Comparison of ENCODE assay signal across 19 cellular contexts in the genomic region with DNA sequence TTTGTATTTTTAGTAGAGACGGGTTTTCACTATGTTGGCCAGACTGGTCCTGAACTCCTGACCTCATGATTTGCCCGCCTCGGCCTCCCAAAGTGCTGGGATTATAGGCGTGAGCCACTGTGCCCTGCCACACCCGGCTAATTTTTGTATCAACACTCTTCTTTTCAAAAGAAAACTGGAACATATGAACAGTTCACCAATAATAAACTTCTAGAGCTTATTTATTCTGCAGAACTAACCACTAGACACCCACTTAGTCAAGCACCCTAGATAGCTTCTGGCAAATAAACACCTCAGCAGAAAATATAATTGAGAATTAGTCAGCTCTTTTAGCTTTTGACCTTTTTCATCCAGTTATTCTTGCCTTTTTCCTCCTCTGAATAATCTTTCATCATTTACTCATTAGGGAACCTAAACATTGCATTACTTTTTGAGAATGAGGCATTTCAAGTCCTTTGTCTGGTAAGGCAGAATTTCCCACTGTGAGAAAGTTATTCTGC. TPM values are rescaled to one million over a fixed set of nuclear protein-coding genes. Genes with fewer than 3 reads are reported as not detected.
DNase-seq lines count a peak whose midpoint lies in the region; ATAC-seq and TF ChIP-seq lines count a peak whose summit lies in the region.
"Had no signal": no experiment of that assay in that cellular context is flagged by ENCODE, and none has a peak within 500 bp of the region (broad histone marks: within the 10 kb centered on the region; RNA-seq: fewer than 3 reads in every experiment).

No MANE protein-coding gene starts in this region.

- H3K9me3 ChIP-seq in Loucy (ENCODE audit: insufficient read depth, low read depth, low read length) (no peaks in the 10 kb centered on the region), spleen (no peaks in the 10 kb centered on the region)
- H3K9me3 ChIP-seq: SJSA1 had no signal

- H3K4me3 ChIP-seq in Loucy (ENCODE audit: low read length, poor library complexity, severe bottlenecking), result no peak overlapping the region
- H3K4me3 ChIP-seq in spleen, result no peak overlapping the region
- H3K4me3 ChIP-seq: SJSA1 had no signal

- H3K4me1 ChIP-seq in Loucy (ENCODE audit: insufficient read depth, low read length, poor library complexity, severe bottlenecking) (peaks cover 13% of the 10 kb centered on the region), spleen (no peaks in the 10 kb centered on the region)
- H3K4me1 ChIP-seq: SJSA1 had no signal

- no peak overlapping the region for H3K27ac ChIP-seq in spleen
- H3K27ac ChIP-seq: HL-60, SJSA1 had no signal

- in situ Hi-C loops in Caki2 (cut with HindIII; ENCODE audit: low pct_unique_long_range_greater_than_20kb, low sequenced_read_pairs) (no loop called here), GM13976 (cut with MboI; ENCODE audit: low sequenced_read_pairs, unreplicated experiment) (no loop called here)

- H3K79me2 ChIP-seq in Loucy (ENCODE audit: insufficient read depth, low read length), result no peaks in the 10 kb centered on the region

- no peak overlapping the region for H3K4me2 ChIP-seq in Loucy (ENCODE audit: low read depth, low read length, poor library complexity, severe bottlenecking)

- no peak for TF ChIP-seq POLR2A in spleen (IDR thresholded peaks at IDR 0.05)

- no peaks in the 10 kb centered on the region for H4K20me1 ChIP-seq in Loucy (ENCODE audit: insufficient read depth, low read length, poor library complexity, severe bottlenecking)

- H3K9me2 ChIP-seq in Loucy (replicated peaks; ENCODE audit: low read depth, low read length), result no peaks in the 10 kb centered on the region

- no peaks in the 10 kb centered on the region; the same call in 1 of the 2 replicates for H3F3A ChIP-seq in Loucy (ENCODE audit: low read depth)

- H3K36me3 ChIP-seq in Loucy (ENCODE audit: insufficient read depth, low read length) (no peaks in the 10 kb centered on the region), spleen (no peaks in the 10 kb centered on the region)
- H3K36me3 ChIP-seq: SJSA1 had no signal

- TF ChIP-seq CTCF in Loucy (conservative IDR thresholded peaks at IDR 0.05; ENCODE audit: low read length) (no peak), spleen (IDR thresholded peaks at IDR 0.05 in 8 of 11, conservative IDR thresholded peaks at IDR 0.05 in 3 of 11) (no peak), GM13976 (IDR thresholded peaks at IDR 0.05; ENCODE audit: borderline replicate concordance, control extremely low read depth, extremely low read depth, insufficient read depth, missing control alignments) (no peak)

- 70 to 84% (median 72%) methylated on average over 5 of the region's 5 CpGs for WGBS in spleen, 5 donors

- DNase-seq in Caki2 (ENCODE audit: low read depth), result peak; percentile 31
- DNase-seq in spleen, result peak; percentile 13
- DNase-seq in activated naive CD4-positive, alpha-beta T cell treated with Interleukin-2 at 50 U/mL for 16 hours, result no peak
- no peak for DNase-seq in activated CD4-positive, alpha-beta T cell treated with anti-CD3 and anti-CD28 coated beads for 4 hours
- no peak for DNase-seq in GM13976 (ENCODE audit: low spot score)
- DNase-seq: CD4-positive, CD25-positive, alpha-beta regulatory T cell; DMS79; H9; Karpas-422; NCI-H1694; NCI-H2081; NCI-H2171; NCI-H345; NCI-H524; NCI-H774 had no signal

- peak; percentile 36 for ATAC-seq in esophagus mucosa

- H2AFZ ChIP-seq in Loucy (ENCODE audit: low read length), result 0 out of 2 replicates have a peak overlapping the region, but pooled peaks have one; percentile 55

- H3K27me3 ChIP-seq in Loucy (ENCODE audit: insufficient read depth, low read length, poor library complexity, severe bottlenecking) (no peaks in the 10 kb centered on the region), spleen (replicated peaks in 1 of 7) (no peaks in the 10 kb centered on the region)
- H3K27me3 ChIP-seq: SJSA1 had no signal

- H3K9ac ChIP-seq in Loucy (ENCODE audit: low read depth, low read length, poor library complexity, severe bottlenecking), result no peak overlapping the region

- intact Hi-C loops in spleen (cut with DNase I; ENCODE audit: low total_unique reads), result no loop called here

RNA-seq across cellular contexts. Expression of gene TMEM41B, which starts 27.3 kb away (rescaled TPM):
- total RNA-seq in Caki2 (2014; rRNA removed; shearing (Covaris generic); ENCODE audit: low replicate concordance), result 50.6 and 52.8 TPM in 2 replicates
- total RNA-seq in esophagus mucosa (26.3 TPM), spleen (10 to 100 TPM; 22.0 to 29.4 (median 25.7) TPM)
- polyA plus RNA-seq in spleen, result 10 to 100 TPM in 2 of 3 donors, 1 to 10 TPM in 1; 9.9 to 14.1 (median 11.3) TPM

RNA-seq across cellular contexts. Expression of gene IPO7, which starts 42.8 kb away (rescaled TPM):
- 74.0 and 77.4 TPM in 2 replicates for total RNA-seq in Caki2 (2014; rRNA removed; shearing (Covaris generic); ENCODE audit: low replicate concordance)
- total RNA-seq in esophagus mucosa (72.1 TPM), spleen (100 to 1,000 TPM in 1 of 7 donors, 10 to 100 TPM in 6; 53.9 to 104 (median 67.7) TPM)
- 10 to 100 TPM; 12.8 to 20.0 (median 17.9) TPM for polyA plus RNA-seq in spleen

Comparison
In these comparisons a context has a peak if more than half of its experiments do, and no peak if none do; other contexts are left out.
1. DNase-seq: peak in Caki2 (single experiment) and spleen (single experiment); none in activated naive CD4-positive, alpha-beta T cell treated with Interleukin-2 at 50 U/mL for 16 hours (single experiment), activated CD4-positive, alpha-beta T cell treated with anti-CD3 and anti-CD28 coated beads for 4 hours (0 of 2) and GM13976 (single experiment).